Comparison of ENCODE assay signal across 8 cellular contexts in the genomic region with DNA sequence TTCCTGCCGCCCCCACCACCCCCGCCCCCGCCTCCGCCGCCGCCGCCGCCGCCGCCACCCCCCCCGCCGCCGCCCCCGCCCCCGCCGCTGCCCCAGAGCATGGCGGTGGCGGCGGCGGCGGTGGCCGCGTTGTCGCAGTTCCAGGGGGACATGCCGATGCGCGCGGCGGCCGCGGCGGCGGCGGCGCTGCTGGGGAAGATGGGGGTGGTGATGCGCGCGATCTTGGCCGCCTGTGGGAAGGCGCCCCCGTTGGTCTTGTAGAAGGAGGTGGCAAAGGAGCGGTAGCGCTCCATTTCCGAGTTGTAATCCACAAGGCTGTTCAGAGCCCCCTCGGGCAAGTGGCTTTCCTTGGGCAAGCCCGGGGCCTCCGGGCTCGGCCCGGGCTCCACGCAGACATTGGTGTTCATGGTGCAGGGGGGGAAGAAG. TPM values are rescaled to one million over a fixed set of nuclear protein-coding genes. Genes with fewer than 3 reads are reported as not detected.
A peak's percentile ranks its signal among the peaks of the same experiment; 100 is the strongest.
DNase-seq lines count a peak whose midpoint lies in the region; ATAC-seq and TF ChIP-seq lines count a peak whose summit lies in the region.

No MANE protein-coding gene starts in this region.

- H3K27me3 Mint-ChIP-seq in GM23338 (ENCODE audit: insufficient read depth, low read depth, poor library complexity): peaks cover 27% of the 10 kb centered on the region
- H3K27me3 Mint-ChIP-seq in nephron progenitor cell (ENCODE audit: low read depth, poor library complexity): peaks cover 2% of the 10 kb centered on the region

- no peaks in the 10 kb centered on the region for H3K9me3 ChIP-seq in Loucy (ENCODE audit: insufficient read depth, low read depth, low read length)

- H3K36me3 Mint-ChIP-seq in GM23338 (ENCODE audit: low read depth) (no peaks in the 10 kb centered on the region), nephron progenitor cell (ENCODE audit: low read depth) (no peaks in the 10 kb centered on the region)

- H3F3A ChIP-seq in GM23338 (replicated peaks; ENCODE audit: low read depth) (peaks cover 13% of the 10 kb centered on the region; the same call in 1 of the 2 replicates), Loucy (ENCODE audit: low read depth) (peaks cover 3% of the 10 kb centered on the region; the same call in 1 of the 2 replicates)

- H3K4me3 ChIP-seq in GM23338: peak overlapping the region; percentile 91
- peak overlapping the region; percentile 76 for H3K4me3 ChIP-seq in Loucy (ENCODE audit: low read length, poor library complexity, severe bottlenecking)
- H3K4me3 ChIP-seq in fibroblast of mammary gland (ENCODE audit: control insufficient read depth, low read depth, low read length): peak overlapping the region; percentile 50

- peaks cover 41% of the 10 kb centered on the region for H3K27me3 ChIP-seq in GM23338 (ENCODE audit: insufficient read depth)
- no peaks in the 10 kb centered on the region for H3K27me3 ChIP-seq in Loucy (ENCODE audit: insufficient read depth, low read length, poor library complexity, severe bottlenecking)

- peak overlapping the region; percentile 81 for H3K27ac ChIP-seq in GM23338 (ENCODE audit: low read depth)

- H2AFZ ChIP-seq in GM23338 (no peak overlapping the region), Loucy (ENCODE audit: low read length) (peak overlapping the region; percentile 97)

- no peaks in the 10 kb centered on the region; the same call in 2 of the 3 replicates for H3K9me3 Mint-ChIP-seq in GM23338
- H3K9me3 Mint-ChIP-seq in nephron progenitor cell: no peaks in the 10 kb centered on the region

- no peaks in the 10 kb centered on the region for H3K9me2 ChIP-seq in GM23338 (ENCODE audit: insufficient read depth)
- H3K9me2 ChIP-seq in Loucy (replicated peaks; ENCODE audit: low read depth, low read length): no peaks in the 10 kb centered on the region

- ATAC-seq in GM23338: peak; percentile 8

- H3K36me3 ChIP-seq in GM23338 (ENCODE audit: insufficient read depth): no peaks in the 10 kb centered on the region
- H3K36me3 ChIP-seq in Loucy (ENCODE audit: insufficient read depth, low read length): no peaks in the 10 kb centered on the region

- H3K27ac Mint-ChIP-seq in GM23338 (peak overlapping the region; percentile 93; the same call in 1 of the 2 replicates), nephron progenitor cell (peak overlapping the region; percentile 94)

- TF ChIP-seq CTCF in GM23338 (conservative IDR thresholded peaks at IDR 0.05; ENCODE audit: low read depth in 2 of 2) (no peak), Loucy (conservative IDR thresholded peaks at IDR 0.05; ENCODE audit: low read length) (no peak), fibroblast of mammary gland (conservative IDR thresholded peaks at IDR 0.05; ENCODE audit: control insufficient read depth, insufficient read depth, low read depth, low read length) (no peak), nephron progenitor cell (IDR thresholded peaks at IDR 0.05) (no peak)

- peaks cover 48% of the 10 kb centered on the region for H3K4me1 ChIP-seq in GM23338 (ENCODE audit: insufficient read depth)
- H3K4me1 ChIP-seq in Loucy (ENCODE audit: insufficient read depth, low read length, poor library complexity, severe bottlenecking): peaks cover 12% of the 10 kb centered on the region

- H3K9ac ChIP-seq in Loucy (ENCODE audit: low read depth, low read length, poor library complexity, severe bottlenecking): peak overlapping the region; percentile 65

- H3K4me2 ChIP-seq in GM23338: peak overlapping the region; percentile 75
- H3K4me2 ChIP-seq in Loucy (ENCODE audit: low read depth, low read length, poor library complexity, severe bottlenecking): peak overlapping the region; percentile 75

- H3K4me1 Mint-ChIP-seq in GM23338 (peaks cover 67% of the 10 kb centered on the region), nephron progenitor cell (peaks cover 87% of the 10 kb centered on the region)

- no peaks in the 10 kb centered on the region for H3K79me2 ChIP-seq in GM23338 (replicated peaks; ENCODE audit: insufficient read depth)
- no peaks in the 10 kb centered on the region for H3K79me2 ChIP-seq in Loucy (ENCODE audit: insufficient read depth, low read length)

- DNase-seq in NCI-H1417 (lab: John Stamatoyannopoulos, UW) (peak; percentile 48 to 83 (median 82)), NCI-H1417 treated with DMSO at 0.1 percent for 48 hours (lab: John Stamatoyannopoulos, UW) (no peak), GM23338 (ENCODE audit: low spot score) (peak; percentile 64), fibroblast of mammary gland (ENCODE audit: low read depth) (peak; percentile 5), nephron progenitor cell (peak; percentile 81)
- peak; percentile 53 for DNase-seq in activated T-cell treated with anti-CD3 and anti-CD28 coated beads, Interleukin-2, amount 50 U/mL, for 1 hour
- DNase-seq in NK-92 treated with Interleukin-12 subunit alpha and Interleukin-12 subunit beta, amount 100 ng/mL, for 24 hours (lab: John Stamatoyannopoulos, UW): no peak

- H4K20me1 ChIP-seq in GM23338 (replicated peaks; ENCODE audit: insufficient read depth) (no peaks in the 10 kb centered on the region), Loucy (ENCODE audit: insufficient read depth, low read length, poor library complexity, severe bottlenecking) (no peaks in the 10 kb centered on the region)

- H3K4me3 Mint-ChIP-seq in GM23338: peak overlapping the region; percentile 91
- peak overlapping the region; percentile 97 for H3K4me3 Mint-ChIP-seq in nephron progenitor cell

TF ChIP-seq in GM23338, 12 proteins besides CTCF, POLR2A, EP300 and RAD21:
- 0 out of 2 replicates have a peak, but pooled peaks have one; percentile 24 for TF ChIP-seq POLR2AphosphoS5 (IDR thresholded peaks at IDR 0.05; ENCODE audit: low read depth)
- no peak for TF ChIP-seq STAT1 (IDR thresholded peaks at IDR 0.05; ENCODE audit: unreplicated experiment)
- TF ChIP-seq EZH2 (IDR thresholded peaks at IDR 0.05; ENCODE audit: low read depth, unreplicated experiment): no peak

RNA-seq across cellular contexts. Expression of gene CXXC4, which starts 3.3 kb away (rescaled TPM):
- 3.0 and 3.9 TPM in 2 replicates for total RNA-seq in GM23338 (2014; rRNA removed; shearing (Covaris generic))
- 1.6 and 4.3 TPM in 2 replicates for polyA plus RNA-seq in GM23338 (2016; fragmentation: Nextera tagmentation; extraction: Ambion mirVana)

Comparison
In these comparisons a context has a peak if more than half of its experiments do, and no peak if none do; other contexts are left out.
1. DNase-seq: peak in NCI-H1417 (3 of 3), GM23338 (single experiment), activated T-cell treated with anti-CD3 and anti-CD28 coated beads, Interleukin-2, amount 50 U/mL, for 1 hour (single experiment), fibroblast of mammary gland (single experiment) and nephron progenitor cell (single experiment); none in NCI-H1417 treated with DMSO at 0.1 percent for 48 hours (single experiment) and NK-92 treated with Interleukin-12 subunit alpha and Interleukin-12 subunit beta, amount 100 ng/mL, for 24 hours (single experiment).
2. Peak in every context shown above with its lines, with median percentiles within 50 percentile points of each other: H3K4me3 ChIP-seq.